In the genomic region with DNA sequence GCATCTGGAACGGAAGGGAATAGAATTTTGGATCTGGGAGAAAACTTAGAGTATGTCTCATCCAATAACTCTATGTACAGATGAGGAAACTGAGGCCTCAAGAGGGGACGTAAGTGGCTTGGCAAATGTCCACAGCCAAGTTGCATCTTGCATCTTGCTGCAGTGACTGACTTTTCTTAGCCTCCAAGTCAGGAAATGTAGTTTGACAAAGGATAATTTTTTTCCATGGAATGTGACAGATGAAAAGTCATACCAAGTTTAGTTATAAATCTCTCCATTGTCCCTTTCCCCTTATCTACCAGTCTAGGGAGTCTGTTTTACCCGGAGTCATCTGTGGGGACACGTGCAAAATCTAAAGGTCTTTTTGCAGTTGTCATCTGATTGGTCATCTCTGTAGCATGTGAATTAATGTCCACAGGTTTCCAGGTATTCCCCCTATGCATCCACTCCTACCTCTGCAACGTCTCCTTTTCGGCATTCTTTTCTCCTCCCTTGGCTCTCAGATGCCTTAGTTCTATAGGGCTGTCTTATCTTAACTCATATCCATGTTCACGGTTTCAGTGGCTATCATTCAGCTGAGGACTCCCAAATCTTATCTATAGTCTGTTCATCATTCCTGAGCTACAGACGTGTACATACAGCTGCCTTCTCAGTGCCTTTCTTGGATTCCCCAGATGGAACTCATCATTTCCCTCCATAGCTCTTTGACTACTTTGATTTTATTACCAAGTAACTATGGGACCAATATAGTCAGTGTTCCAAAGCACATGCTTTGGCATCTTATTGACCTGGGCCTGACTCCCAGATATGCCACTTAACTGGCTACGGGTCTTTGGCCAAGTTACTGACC, we compare ENCODE assay signal across 1 cellular context.
TF ChIP-seq lines count a peak whose summit lies in the region.

No MANE protein-coding gene starts in this region.

TF ChIP-seq in HEK293T, 16 proteins besides CTCF, POLR2A, EP300 and RAD21:
- no peak for TF ChIP-seq L3MBTL2 (conservative IDR thresholded peaks at IDR 0.05)
